2 cellular contexts compared by ENCODE assay signal in genomic region chr6:33840064-33840926, GRCh38.
A peak's percentile ranks its signal among the peaks of the same experiment; 100 is the strongest.
TF ChIP-seq lines count a peak whose summit lies in the region.

No MANE protein-coding gene starts in this region.

TF ChIP-seq in K562, 482 proteins besides CTCF, POLR2A, EP300 and RAD21 (continued from another document and continues in another):
- TF ChIP-seq, protein P1, sequence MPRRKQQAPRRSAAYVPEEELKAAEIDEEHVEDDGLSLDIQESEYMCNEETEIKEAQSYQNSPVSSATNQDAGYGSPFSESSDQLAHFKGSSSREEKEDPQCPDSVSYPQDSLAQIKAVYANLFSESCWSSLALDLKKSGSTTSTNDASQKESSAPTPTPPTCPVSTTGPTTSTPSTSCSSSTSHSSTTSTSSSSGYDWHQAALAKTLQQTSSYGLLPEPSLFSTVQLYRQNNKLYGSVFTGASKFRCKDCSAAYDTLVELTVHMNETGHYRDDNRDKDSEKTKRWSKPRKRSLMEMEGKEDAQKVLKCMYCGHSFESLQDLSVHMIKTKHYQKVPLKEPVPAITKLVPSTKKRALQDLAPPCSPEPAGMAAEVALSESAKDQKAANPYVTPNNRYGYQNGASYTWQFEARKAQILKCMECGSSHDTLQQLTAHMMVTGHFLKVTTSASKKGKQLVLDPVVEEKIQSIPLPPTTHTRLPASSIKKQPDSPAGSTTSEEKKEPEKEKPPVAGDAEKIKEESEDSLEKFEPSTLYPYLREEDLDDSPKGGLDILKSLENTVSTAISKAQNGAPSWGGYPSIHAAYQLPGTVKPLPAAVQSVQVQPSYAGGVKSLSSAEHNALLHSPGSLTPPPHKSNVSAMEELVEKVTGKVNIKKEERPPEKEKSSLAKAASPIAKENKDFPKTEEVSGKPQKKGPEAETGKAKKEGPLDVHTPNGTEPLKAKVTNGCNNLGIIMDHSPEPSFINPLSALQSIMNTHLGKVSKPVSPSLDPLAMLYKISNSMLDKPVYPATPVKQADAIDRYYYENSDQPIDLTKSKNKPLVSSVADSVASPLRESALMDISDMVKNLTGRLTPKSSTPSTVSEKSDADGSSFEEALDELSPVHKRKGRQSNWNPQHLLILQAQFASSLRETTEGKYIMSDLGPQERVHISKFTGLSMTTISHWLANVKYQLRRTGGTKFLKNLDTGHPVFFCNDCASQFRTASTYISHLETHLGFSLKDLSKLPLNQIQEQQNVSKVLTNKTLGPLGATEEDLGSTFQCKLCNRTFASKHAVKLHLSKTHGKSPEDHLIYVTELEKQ (CRISPR knock-in tag; IDR thresholded peaks at IDR 0.05), result no peak
- TF ChIP-seq ZBTB12 (CRISPR knock-in tag; IDR thresholded peaks at IDR 0.05) (0 out of 2 replicates have a peak, but pooled peaks have one; percentile 22), SRF (CRISPR knock-in tag; IDR thresholded peaks at IDR 0.05) (peak in 1 of 2 experiments; percentile 73; a peak in 1 of 4 replicates), MITF (IDR thresholded peaks at IDR 0.05) (peak; percentile 96), MAX (CRISPR knock-in tag; IDR thresholded peaks at IDR 0.05) (peak; percentile 80), ETV6 (IDR thresholded peaks at IDR 0.05; ENCODE audit: borderline replicate concordance in 1 of 2, low read depth in 2 of 2, low read length in 1 of 2) (peak; percentile 50 to 63; a peak in 2 of 4 replicates), ETV6 (CRISPR knock-in tag; IDR thresholded peaks at IDR 0.05; ENCODE audit: borderline replicate concordance) (no peak), L3MBTL2 (IDR thresholded peaks at IDR 0.05) (peak; percentile 79), ZNF79 (CRISPR knock-in tag; IDR thresholded peaks at IDR 0.05; ENCODE audit: low read depth) (no peak), CBX3 (IDR thresholded peaks at IDR 0.05; ENCODE audit: borderline replicate concordance in 1 of 2, low read length in 2 of 2) (peak in 1 of 2 experiments; percentile 58; a peak in 1 of 3 replicates), ERF (CRISPR knock-in tag; IDR thresholded peaks at IDR 0.05) (peak; percentile 8; the same call in 1 of the 2 replicates), ZNF583 (CRISPR knock-in tag; IDR thresholded peaks at IDR 0.05) (peak; percentile 55; the same call in 1 of the 2 replicates), VEZF1 (CRISPR knock-in tag; IDR thresholded peaks at IDR 0.05) (peak; percentile 61), FOXK2 (conservative IDR thresholded peaks at IDR 0.05 in 1 of 2, IDR thresholded peaks at IDR 0.05 in 1 of 2; ENCODE audit: low read depth in 2 of 2) (peak; percentile 50 to 80; a peak in 3 of 4 replicates), PHF21A (IDR thresholded peaks at IDR 0.05; ENCODE audit: borderline replicate concordance, low read depth) (peak; percentile 65; the same call in 1 of the 2 replicates), CBX8 (IDR thresholded peaks at IDR 0.05; ENCODE audit: borderline replicate concordance, extremely low read depth, low read depth, low read length, poor library complexity, severe bottlenecking) (no peak), ZNF76 (CRISPR knock-in tag; IDR thresholded peaks at IDR 0.05; ENCODE audit: borderline replicate concordance) (0 out of 2 replicates have a peak, but pooled peaks have one; percentile 16), HDAC2 (IDR thresholded peaks at IDR 0.05) (peak; percentile 92), ZNF3 (CRISPR knock-in tag; IDR thresholded peaks at IDR 0.05) (no peak), ZNF212 (CRISPR knock-in tag; IDR thresholded peaks at IDR 0.05) (0 out of 2 replicates have a peak, but pooled peaks have one; percentile 36), NR2C1 (IDR thresholded peaks at IDR 0.05) (peak; percentile 91), NR2C1 (tag; IDR thresholded peaks at IDR 0.05) (peak; percentile 91)

TF ChIP-seq in HepG2, 621 proteins besides CTCF, POLR2A, EP300 and RAD21 (continued from another document and continues in another):
- TF ChIP-seq ZFX (CRISPR knock-in tag; IDR thresholded peaks at IDR 0.05; ENCODE audit: low read depth), result peak; percentile 77; the same call in 1 of the 2 replicates
- peak; percentile 10 for TF ChIP-seq IKZF4 (CRISPR knock-in tag; IDR thresholded peaks at IDR 0.05; ENCODE audit: borderline replicate concordance, low read depth, not compliant biosample characterization)
- TF ChIP-seq ZNF501 (CRISPR knock-in tag; IDR thresholded peaks at IDR 0.05), result peak; percentile 50; the same call in 1 of the 2 replicates
- no peak for TF ChIP-seq KLF13 (CRISPR knock-in tag; IDR thresholded peaks at IDR 0.05)
- TF ChIP-seq CHD4 (IDR thresholded peaks at IDR 0.05; ENCODE audit: borderline replicate concordance, low read length), result no peak
- 0 out of 2 replicates have a peak, but pooled peaks have one; percentile 59 for TF ChIP-seq ZNF138 (CRISPR knock-in tag; IDR thresholded peaks at IDR 0.05; ENCODE audit: low read depth)
- TF ChIP-seq SRSF9 (IDR thresholded peaks at IDR 0.05; ENCODE audit: borderline replicate concordance, insufficient read depth, low read depth, low read length, poor library complexity, severe bottlenecking), result no peak
- peak; percentile 72; the same call in 1 of the 2 replicates for TF ChIP-seq ZNF772 (CRISPR knock-in tag; IDR thresholded peaks at IDR 0.05)
- TF ChIP-seq, protein P2, sequence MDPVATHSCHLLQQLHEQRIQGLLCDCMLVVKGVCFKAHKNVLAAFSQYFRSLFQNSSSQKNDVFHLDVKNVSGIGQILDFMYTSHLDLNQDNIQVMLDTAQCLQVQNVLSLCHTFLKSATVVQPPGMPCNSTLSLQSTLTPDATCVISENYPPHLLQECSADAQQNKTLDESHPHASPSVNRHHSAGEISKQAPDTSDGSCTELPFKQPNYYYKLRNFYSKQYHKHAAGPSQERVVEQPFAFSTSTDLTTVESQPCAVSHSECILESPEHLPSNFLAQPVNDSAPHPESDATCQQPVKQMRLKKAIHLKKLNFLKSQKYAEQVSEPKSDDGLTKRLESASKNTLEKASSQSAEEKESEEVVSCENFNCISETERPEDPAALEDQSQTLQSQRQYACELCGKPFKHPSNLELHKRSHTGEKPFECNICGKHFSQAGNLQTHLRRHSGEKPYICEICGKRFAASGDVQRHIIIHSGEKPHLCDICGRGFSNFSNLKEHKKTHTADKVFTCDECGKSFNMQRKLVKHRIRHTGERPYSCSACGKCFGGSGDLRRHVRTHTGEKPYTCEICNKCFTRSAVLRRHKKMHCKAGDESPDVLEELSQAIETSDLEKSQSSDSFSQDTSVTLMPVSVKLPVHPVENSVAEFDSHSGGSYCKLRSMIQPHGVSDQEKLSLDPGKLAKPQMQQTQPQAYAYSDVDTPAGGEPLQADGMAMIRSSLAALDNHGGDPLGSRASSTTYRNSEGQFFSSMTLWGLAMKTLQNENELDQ (CRISPR knock-in tag; IDR thresholded peaks at IDR 0.05; ENCODE audit: borderline replicate concordance), result no peak
- TF ChIP-seq, protein P3, sequence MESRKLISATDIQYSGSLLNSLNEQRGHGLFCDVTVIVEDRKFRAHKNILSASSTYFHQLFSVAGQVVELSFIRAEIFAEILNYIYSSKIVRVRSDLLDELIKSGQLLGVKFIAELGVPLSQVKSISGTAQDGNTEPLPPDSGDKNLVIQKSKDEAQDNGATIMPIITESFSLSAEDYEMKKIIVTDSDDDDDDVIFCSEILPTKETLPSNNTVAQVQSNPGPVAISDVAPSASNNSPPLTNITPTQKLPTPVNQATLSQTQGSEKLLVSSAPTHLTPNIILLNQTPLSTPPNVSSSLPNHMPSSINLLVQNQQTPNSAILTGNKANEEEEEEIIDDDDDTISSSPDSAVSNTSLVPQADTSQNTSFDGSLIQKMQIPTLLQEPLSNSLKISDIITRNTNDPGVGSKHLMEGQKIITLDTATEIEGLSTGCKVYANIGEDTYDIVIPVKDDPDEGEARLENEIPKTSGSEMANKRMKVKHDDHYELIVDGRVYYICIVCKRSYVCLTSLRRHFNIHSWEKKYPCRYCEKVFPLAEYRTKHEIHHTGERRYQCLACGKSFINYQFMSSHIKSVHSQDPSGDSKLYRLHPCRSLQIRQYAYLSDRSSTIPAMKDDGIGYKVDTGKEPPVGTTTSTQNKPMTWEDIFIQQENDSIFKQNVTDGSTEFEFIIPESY (CRISPR knock-in tag; IDR thresholded peaks at IDR 0.05), result peak; percentile 30; the same call in 1 of the 2 replicates
- TF ChIP-seq ZNF639 (CRISPR knock-in tag; conservative IDR thresholded peaks at IDR 0.05), result no peak
- TF ChIP-seq ZFP36L1 (CRISPR knock-in tag; IDR thresholded peaks at IDR 0.05), result peak; percentile 74; the same call in 1 of the 2 replicates
- TF ChIP-seq SAP130 (CRISPR knock-in tag; IDR thresholded peaks at IDR 0.05; ENCODE audit: low read depth), result peak; percentile 96
- TF ChIP-seq SNRNP70 (IDR thresholded peaks at IDR 0.05; ENCODE audit: low read depth, low read length), result no peak
- no peak for TF ChIP-seq TCF7L2 (IDR thresholded peaks at IDR 0.05; ENCODE audit: low read depth, low read length)
- TF ChIP-seq NONO (IDR thresholded peaks at IDR 0.05), result no peak
- peak; percentile 77; the same call in 1 of the 2 replicates for TF ChIP-seq NONO (CRISPR knock-in tag; conservative IDR thresholded peaks at IDR 0.05)
- TF ChIP-seq ZNF263 (CRISPR knock-in tag; IDR thresholded peaks at IDR 0.05), result peak; percentile 69
- no peak for TF ChIP-seq PHB2 (IDR thresholded peaks at IDR 0.05; ENCODE audit: partially characterized antibody)
- TF ChIP-seq NFE2L2 (IDR thresholded peaks at IDR 0.05; ENCODE audit: low read length), result peak; percentile 100
- no peak for TF ChIP-seq MZF1 (CRISPR knock-in tag; IDR thresholded peaks at IDR 0.05; ENCODE audit: borderline replicate concordance)
- TF ChIP-seq ZNF660 (CRISPR knock-in tag; IDR thresholded peaks at IDR 0.05; ENCODE audit: borderline replicate concordance, low read depth), result no peak
- peak; percentile 78 for TF ChIP-seq KAT8 (CRISPR knock-in tag; IDR thresholded peaks at IDR 0.05)
- TF ChIP-seq ZNF615 (CRISPR knock-in tag; IDR thresholded peaks at IDR 0.05; ENCODE audit: borderline replicate concordance), result no peak
- TF ChIP-seq ZNF224 (CRISPR knock-in tag; IDR thresholded peaks at IDR 0.05), result no peak
- no peak for TF ChIP-seq CBX1 (IDR thresholded peaks at IDR 0.05; ENCODE audit: low read depth)
- peak; percentile 78; the same call in 1 of the 2 replicates for TF ChIP-seq ZBTB34 (CRISPR knock-in tag; IDR thresholded peaks at IDR 0.05)
- TF ChIP-seq MXI1 (IDR thresholded peaks at IDR 0.05; ENCODE audit: borderline replicate concordance, low read depth, low read length), result peak; percentile 42; the same call in 1 of the 3 replicates
- no peak for TF ChIP-seq POLR2AphosphoS2 (IDR thresholded peaks at IDR 0.05; ENCODE audit: low read depth, low read length)
- no peak for TF ChIP-seq CC2D1A (CRISPR knock-in tag; IDR thresholded peaks at IDR 0.05)
- no peak for TF ChIP-seq FOXO4 (CRISPR knock-in tag; conservative IDR thresholded peaks at IDR 0.05)
- TF ChIP-seq FOXP4 (CRISPR knock-in tag; IDR thresholded peaks at IDR 0.05), result peak; percentile 74
- 0 out of 2 replicates have a peak, but pooled peaks have one; percentile 37 for TF ChIP-seq ZNF598 (CRISPR knock-in tag; IDR thresholded peaks at IDR 0.05; ENCODE audit: borderline replicate concordance)
- TF ChIP-seq NFRKB (IDR thresholded peaks at IDR 0.05), result no peak
- TF ChIP-seq, protein P4, sequence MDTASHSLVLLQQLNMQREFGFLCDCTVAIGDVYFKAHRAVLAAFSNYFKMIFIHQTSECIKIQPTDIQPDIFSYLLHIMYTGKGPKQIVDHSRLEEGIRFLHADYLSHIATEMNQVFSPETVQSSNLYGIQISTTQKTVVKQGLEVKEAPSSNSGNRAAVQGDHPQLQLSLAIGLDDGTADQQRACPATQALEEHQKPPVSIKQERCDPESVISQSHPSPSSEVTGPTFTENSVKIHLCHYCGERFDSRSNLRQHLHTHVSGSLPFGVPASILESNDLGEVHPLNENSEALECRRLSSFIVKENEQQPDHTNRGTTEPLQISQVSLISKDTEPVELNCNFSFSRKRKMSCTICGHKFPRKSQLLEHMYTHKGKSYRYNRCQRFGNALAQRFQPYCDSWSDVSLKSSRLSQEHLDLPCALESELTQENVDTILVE (CRISPR knock-in tag; IDR thresholded peaks at IDR 0.05), result no peak
- no peak for TF ChIP-seq HES4 (CRISPR knock-in tag; IDR thresholded peaks at IDR 0.05; ENCODE audit: borderline replicate concordance)
